28 cellular contexts compared by ENCODE assay signal in the genomic region with DNA sequence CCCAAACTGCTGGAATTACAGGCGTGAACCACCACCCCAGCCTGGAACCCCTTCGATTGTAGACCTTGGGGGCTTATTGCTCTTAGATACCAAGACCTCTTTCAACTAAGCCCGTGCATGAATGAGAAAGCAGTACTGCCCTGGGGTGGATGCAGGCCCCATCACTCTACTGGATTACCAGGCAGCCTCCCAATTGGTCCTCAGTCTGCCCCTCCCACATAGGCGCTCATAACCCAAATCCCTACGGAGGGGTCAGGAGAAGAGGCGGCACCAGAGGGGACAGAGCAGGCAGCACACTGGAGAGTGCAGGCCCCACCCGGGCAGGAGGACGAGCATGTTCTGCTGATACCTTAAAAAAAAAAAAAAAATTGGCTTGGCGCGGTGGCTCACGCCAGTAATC.
"Had no signal": no experiment of that assay in that cellular context is flagged by ENCODE, and none has a peak within 500 bp of the region (broad histone marks: within the 10 kb centered on the region; RNA-seq: fewer than 3 reads in every experiment).

No MANE protein-coding gene starts in this region.

- H3K36me3 Mint-ChIP-seq: activated naive CD8-positive, alpha-beta T cell; brain had no signal

- DNase-seq: activated CD4-positive, alpha-beta T cell treated with anti-CD3 and anti-CD28 coated beads for 1 hour; activated CD4-positive, alpha-beta T cell treated with anti-CD3 and anti-CD28 coated beads, Interleukin-2, amount 50 U/mL, for 4 hours; activated CD4-positive, CD25-positive, alpha-beta regulatory T cell; activated gamma-delta T cell; activated naive CD8-positive, alpha-beta T cell treated with anti-CD3 and anti-CD28 coated beads, Interleukin-2, amount 50 U/mL, for 24 hours; activated T-cell treated with anti-CD3 and anti-CD28 coated beads, Interleukin-2, amount 50 U/mL, for 24 hours; cerebellar nuclear complex; NCI-H1092 treated with DMSO at 0.1 percent for 48 hours; NCI-H1417; NCI-H187; NCI-H2029 treated with DMSO at 0.1 percent for 48 hours; NCI-H2107; NCI-H510A; NCI-H526; NCI-H748 treated with DMSO at 0.1 percent for 48 hours; NK-92 treated with Interleukin-12 subunit alpha and Interleukin-12 subunit beta, amount 100 ng/mL, for 24 hours; PC-3; Peyer's patch; RPMI8226; SHP77 treated with DMSO at 0.1 percent for 48 hours; SW 1271; T1000; WERI-Rb-1 had no signal

- H3K4me3 ChIP-seq: Peyer's patch had no signal

- H3K27me3 Mint-ChIP-seq: activated naive CD8-positive, alpha-beta T cell had no signal

- H3K27ac ChIP-seq: Peyer's patch, WERI-Rb-1 had no signal

- ATAC-seq: activated naive CD8-positive, alpha-beta T cell treated with anti-CD3 and anti-CD28 coated beads, Interleukin-2, amount 50 U/mL, for 24 hours; PC-3 had no signal

- H3K27ac Mint-ChIP-seq: activated naive CD4-positive, alpha-beta T cell treated with anti-CD3 and anti-CD28 coated beads for 36 hours; activated naive CD8-positive, alpha-beta T cell; activated naive CD8-positive, alpha-beta T cell treated with anti-CD3 and anti-CD28 coated beads, Interleukin-2, amount 50 U/mL, for 24 hours; activated T-cell treated with anti-CD3 and anti-CD28 coated beads, Interleukin-2, amount 50 U/mL, for 24 hours; activated T-helper 2 cell treated with anti-CD3 and anti-CD28 coated beads, Interferon-gamma antibody, Interleukin-2, Interleukin-4, amounts not matched to agents 10 μg/mL and 5 μg/mL and 100 μg/mL, durations not matched to agents 14 hours and 24 hours and 36 hours had no signal

- H3K4me3 Mint-ChIP-seq: activated CD8-positive, alpha-beta T cell treated with anti-CD3 and anti-CD28 coated beads for 36 hours; activated naive CD4-positive, alpha-beta T cell treated with anti-CD3 and anti-CD28 coated beads for 36 hours; activated naive CD8-positive, alpha-beta T cell treated with anti-CD3 and anti-CD28 coated beads, Interleukin-2, amount 50 U/mL, for 24 hours; activated T-cell treated with anti-CD3 and anti-CD28 coated beads, Interleukin-2, amount 50 U/mL, for 24 hours had no signal

- H3K9me3 ChIP-seq: Peyer's patch had no signal

- H3K27me3 ChIP-seq: Peyer's patch had no signal

- H3K36me3 ChIP-seq: Peyer's patch, WERI-Rb-1 had no signal

- H3K9me3 Mint-ChIP-seq: activated CD8-positive, alpha-beta T cell treated with anti-CD3 and anti-CD28 coated beads for 36 hours; activated naive CD4-positive, alpha-beta T cell treated with anti-CD3 and anti-CD28 coated beads for 36 hours; activated naive CD8-positive, alpha-beta T cell treated with anti-CD3 and anti-CD28 coated beads, Interleukin-2, amount 50 U/mL, for 24 hours; activated T-cell treated with anti-CD3 and anti-CD28 coated beads, Interleukin-2, amount 50 U/mL, for 24 hours; activated T-helper 2 cell treated with anti-CD3 and anti-CD28 coated beads, Interferon-gamma antibody, Interleukin-2, Interleukin-4, amounts not matched to agents 10 μg/mL and 5 μg/mL and 100 μg/mL, durations not matched to agents 14 hours and 24 hours and 36 hours had no signal
